Comparison of ENCODE assay signal across 25 cellular contexts in the genomic region with DNA sequence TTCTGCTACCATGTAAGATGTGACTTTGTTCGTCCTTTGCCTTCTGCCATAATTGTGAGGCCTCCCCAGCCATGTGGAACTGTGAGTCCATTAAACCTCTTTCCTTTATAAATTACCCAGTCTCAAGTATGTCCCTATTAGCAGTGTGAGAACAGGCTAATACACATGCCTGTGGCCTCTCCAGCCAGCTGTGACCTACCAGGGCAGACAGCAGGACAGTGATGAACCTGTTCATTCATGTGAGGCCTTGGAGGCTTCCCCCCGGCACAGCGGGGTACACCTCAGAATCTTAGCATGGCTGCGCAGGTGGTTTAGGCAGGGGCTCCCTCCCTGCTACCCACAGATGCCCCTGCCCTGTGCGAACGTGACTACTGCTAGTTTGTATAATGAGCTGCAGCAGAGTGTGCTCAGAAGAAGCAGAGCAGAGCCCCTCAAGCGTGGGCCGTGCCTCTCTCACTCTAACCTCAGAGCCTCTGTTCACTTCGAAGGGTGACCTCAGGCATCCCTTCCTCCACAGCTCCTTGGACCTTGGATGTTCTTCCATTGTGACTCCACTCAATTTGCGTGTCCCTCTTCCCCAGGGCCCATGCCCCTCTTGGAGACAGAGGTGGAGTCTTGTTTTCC.
"Had no signal": no experiment of that assay in that cellular context is flagged by ENCODE, and none has a peak within 500 bp of the region (broad histone marks: within the 10 kb centered on the region; RNA-seq: fewer than 3 reads in every experiment).

No MANE protein-coding gene starts in this region.

- DNase-seq: activated CD4-positive, alpha-beta memory T cell treated with anti-CD3 and anti-CD28 coated beads for 36 hours; activated CD4-positive, alpha-beta T cell treated with anti-CD3 and anti-CD28 coated beads for 48 hours; activated CD4-positive, CD25-positive, alpha-beta regulatory T cell treated with anti-CD3 and anti-CD28 coated beads, Interleukin-2, amount 50 U/mL, for 72 hours; activated CD8-positive, alpha-beta memory T cell treated with anti-CD3 and anti-CD28 coated beads, Interleukin-2, amount 50 U/mL, for 4 hours; activated effector memory CD4-positive, alpha-beta T cell treated with Interleukin-2 at 50 U/mL for 16 hours; activated naive CD4-positive, alpha-beta T cell; activated naive CD8-positive, alpha-beta T cell treated with anti-CD3 and anti-CD28 coated beads, Interleukin-2, amount 50 U/mL, for 24 hours; amniotic stem cell; body of pancreas; NCI-H1092; NCI-H1930; NCI-H2171; NCI-H2227 treated with DMSO at 0.1 percent for 48 hours; NCI-H446 treated with DMSO at 0.1 percent for 48 hours; NCI-H524 treated with DMSO at 0.1 percent for 48 hours; NCI-H82; SIG-M5; T-helper 17 cell; T-helper 9 cell had no signal

- H3K4me3 Mint-ChIP-seq: activated CD4-positive, alpha-beta memory T cell treated with anti-CD3 and anti-CD28 coated beads for 36 hours; activated naive CD8-positive, alpha-beta T cell treated with anti-CD3 and anti-CD28 coated beads, Interleukin-2, amount 50 U/mL, for 24 hours; activated T-helper 1 cell treated with anti-CD3 and anti-CD28 coated beads, Interleukin-12 subunit alpha, Interleukin-12 subunit beta, Interleukin-2, Interleukin-4 antibody, amounts not matched to agents 30 ng/mL and 10 ng/mL and 1 ng/mL, durations not matched to agents 14 hours and 24 hours and 36 hours; central memory CD8-positive, alpha-beta T cell; T-helper 17 cell; WTC11 had no signal

- H3K36me3 ChIP-seq: ascending aorta had no signal

- H3K27ac Mint-ChIP-seq: activated CD4-positive, alpha-beta memory T cell treated with anti-CD3 and anti-CD28 coated beads for 36 hours; activated naive CD8-positive, alpha-beta T cell treated with anti-CD3 and anti-CD28 coated beads, Interleukin-2, amount 50 U/mL, for 24 hours; activated T-helper 1 cell treated with anti-CD3 and anti-CD28 coated beads, Interleukin-12 subunit alpha, Interleukin-12 subunit beta, Interleukin-2, Interleukin-4 antibody, amounts not matched to agents 30 ng/mL and 10 ng/mL and 1 ng/mL, durations not matched to agents 14 hours and 24 hours and 36 hours; T-helper 17 cell; WTC11 had no signal

- H3K36me3 Mint-ChIP-seq: activated CD4-positive, alpha-beta memory T cell treated with anti-CD3 and anti-CD28 coated beads for 36 hours; activated naive CD4-positive, alpha-beta T cell treated with anti-CD3 and anti-CD28 coated beads, Interleukin-2, amount 50 U/mL, for 72 hours; WTC11 had no signal

- H3K4me3 ChIP-seq: ascending aorta, body of pancreas had no signal

- ATAC-seq: activated naive CD4-positive, alpha-beta T cell treated with anti-CD3 and anti-CD28 coated beads, Interleukin-2, amount 50 U/mL, for 72 hours; activated naive CD8-positive, alpha-beta T cell treated with anti-CD3 and anti-CD28 coated beads, Interleukin-2, amount 50 U/mL, for 24 hours; body of pancreas; T-helper 17 cell; WTC11 had no signal

- H3K4me1 ChIP-seq: ascending aorta, body of pancreas had no signal

- H3K27me3 Mint-ChIP-seq: activated CD4-positive, alpha-beta memory T cell treated with anti-CD3 and anti-CD28 coated beads for 36 hours; activated naive CD8-positive, alpha-beta T cell treated with anti-CD3 and anti-CD28 coated beads, Interleukin-2, amount 50 U/mL, for 24 hours; central memory CD8-positive, alpha-beta T cell; T-helper 17 cell had no signal

- H3K27me3 ChIP-seq: ascending aorta, body of pancreas had no signal

- H3K4me2 ChIP-seq: KMS-11 had no signal

- H3K9me3 ChIP-seq: ascending aorta, body of pancreas had no signal

- H3K9ac ChIP-seq: KMS-11 had no signal

- H3K4me1 Mint-ChIP-seq: central memory CD8-positive, alpha-beta T cell; WTC11 had no signal

- H3K27ac ChIP-seq: ascending aorta, body of pancreas, KMS-11 had no signal

- H3K9me3 Mint-ChIP-seq: activated CD4-positive, alpha-beta memory T cell treated with anti-CD3 and anti-CD28 coated beads for 36 hours; activated naive CD4-positive, alpha-beta T cell treated with anti-CD3 and anti-CD28 coated beads, Interleukin-2, amount 50 U/mL, for 72 hours; activated naive CD8-positive, alpha-beta T cell treated with anti-CD3 and anti-CD28 coated beads, Interleukin-2, amount 50 U/mL, for 24 hours; activated T-helper 1 cell treated with anti-CD3 and anti-CD28 coated beads, Interleukin-12 subunit alpha, Interleukin-12 subunit beta, Interleukin-2, Interleukin-4 antibody, amounts not matched to agents 30 ng/mL and 10 ng/mL and 1 ng/mL, durations not matched to agents 14 hours and 24 hours and 36 hours; central memory CD8-positive, alpha-beta T cell; WTC11 had no signal
